8 cellular contexts compared by ENCODE assay signal in the genomic region with DNA sequence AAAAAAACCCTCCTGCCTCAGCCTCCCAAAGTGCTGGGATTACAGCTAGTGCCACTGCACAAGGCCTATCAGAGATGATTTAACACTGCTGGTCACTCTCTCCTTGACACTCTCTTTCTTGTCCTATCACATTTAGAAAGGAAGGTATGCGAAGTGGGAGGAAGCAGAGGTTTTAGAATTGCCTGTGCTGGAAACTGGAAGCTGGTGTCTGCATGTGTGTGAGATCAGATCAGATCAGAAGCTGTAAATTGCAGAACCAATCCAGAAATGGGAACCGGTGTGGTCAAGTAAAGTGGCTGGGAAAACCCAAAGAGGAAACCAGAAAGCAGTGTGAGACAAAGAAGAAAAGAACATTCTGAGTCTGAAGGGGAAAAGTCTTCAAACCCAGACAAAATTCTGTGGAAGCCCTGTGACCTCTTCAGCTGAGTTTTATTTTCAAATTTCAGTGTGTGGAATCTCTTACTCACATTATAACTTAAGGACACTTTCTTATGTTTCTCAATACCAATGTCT. TPM values are rescaled to one million over a fixed set of nuclear protein-coding genes. Genes with fewer than 3 reads are reported as not detected.
DNase-seq lines count a peak whose midpoint lies in the region; ATAC-seq and TF ChIP-seq lines count a peak whose summit lies in the region.

No MANE protein-coding gene starts in this region.

- intact Hi-C loops in Right ventricle myocardium inferior (cut with DNase I) (no loop called here), posterior vena cava (cut with DNase I) (no loop called here)

- DNase-seq in Kasumi-1 (lab: John Stamatoyannopoulos, UW) (peak; percentile 90 to 91), hippocampal formation (lab: John Stamatoyannopoulos, UW) (peak; percentile 4 to 11), endothelial cell (ENCODE audit: low spot score) (no peak), kidney glomerular epithelial cell (lab: John Stamatoyannopoulos, UW) (no peak), Right ventricle myocardium inferior (ENCODE audit: missing footprints) (no peak), posterior vena cava (ENCODE audit: low spot score) (no peak)

- no peak overlapping the region for H3K4me3 Mint-ChIP-seq in endothelial cell (ENCODE audit: unreplicated experiment)

- H3K4me1 Mint-ChIP-seq in endothelial cell (ENCODE audit: unreplicated experiment) = peaks cover 12% of the 10 kb centered on the region

- no peak overlapping the region for H3K27ac Mint-ChIP-seq in endothelial cell (ENCODE audit: unreplicated experiment)

- ATAC-seq in GM18517 (IDR thresholded peaks at IDR 0.05; ENCODE audit: unreplicated experiment) = peak; percentile 67
- peak; percentile 75 for ATAC-seq in GM21576 (IDR thresholded peaks at IDR 0.05; ENCODE audit: unreplicated experiment)
- no peak for ATAC-seq in Right ventricle myocardium inferior

- TF ChIP-seq CTCF in endothelial cell (IDR thresholded peaks at IDR 0.05; ENCODE audit: unreplicated experiment) = no peak

- peaks cover 4% of the 10 kb centered on the region for H3K36me3 Mint-ChIP-seq in endothelial cell (ENCODE audit: low read depth, unreplicated experiment)

- no peaks in the 10 kb centered on the region for H3K9me3 Mint-ChIP-seq in endothelial cell (ENCODE audit: unreplicated experiment)

- peaks cover 7% of the 10 kb centered on the region for H3K27me3 Mint-ChIP-seq in endothelial cell (ENCODE audit: unreplicated experiment)

RNA-seq across cellular contexts. Expression of a gene that starts 2.8 kb away (rescaled TPM):
- total RNA-seq in endothelial cell (ENCODE audit: unreplicated experiment) = 1.6 TPM
- not detected for total RNA-seq in Right ventricle myocardium inferior
- total RNA-seq in posterior vena cava = 1 to 10 TPM in 1 of 2 donors, under 1 TPM in 1; 0.90 to 1.1 TPM

RNA-seq across cellular contexts. Expression of a gene that starts 15.7 kb away (rescaled TPM):
- 84.5 TPM for total RNA-seq in endothelial cell (ENCODE audit: unreplicated experiment)
- total RNA-seq in Right ventricle myocardium inferior = 48.2 TPM
- total RNA-seq in posterior vena cava = 10 to 100 TPM; 52.8 to 72.2 TPM

Comparison
In these comparisons a context has a peak if more than half of its experiments do, and no peak if none do; other contexts are left out.
1. DNase-seq: peak in Kasumi-1 (2 of 2) and hippocampal formation (2 of 2); none in endothelial cell (single experiment), kidney glomerular epithelial cell (single experiment), Right ventricle myocardium inferior (single experiment) and posterior vena cava (single experiment).